Comparison of ENCODE assay signal across 8 cellular contexts in the genomic region with DNA sequence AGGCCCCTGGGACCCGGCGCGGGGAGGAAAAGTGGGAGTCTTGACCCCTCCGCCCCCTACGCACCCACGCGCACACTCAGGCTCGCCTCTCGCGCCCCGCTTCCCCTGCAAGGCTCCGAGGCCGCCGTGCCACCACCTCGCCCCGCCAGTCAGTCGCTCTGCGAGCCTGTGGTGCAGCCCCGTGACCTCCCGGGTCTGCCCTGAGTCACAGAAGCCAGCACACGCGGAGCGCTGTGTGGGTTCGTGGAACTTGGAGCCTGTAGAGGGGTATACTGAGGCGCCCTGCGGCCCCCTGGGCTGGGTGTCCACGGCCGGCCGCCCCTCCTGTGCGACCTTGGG. TPM values are rescaled to one million over a fixed set of nuclear protein-coding genes. Genes with fewer than 3 reads are reported as not detected.
DNase-seq lines count a peak whose midpoint lies in the region; ATAC-seq and TF ChIP-seq lines count a peak whose summit lies in the region.

No MANE protein-coding gene starts in this region.

- intact Hi-C loops in vagina (cut with DNase I), result no loop called here

- no peak for TF ChIP-seq CTCF in SU-DHL-6 (IDR thresholded peaks at IDR 0.05; ENCODE audit: insufficient read depth, low read length, poor library complexity, severe bottlenecking)
- TF ChIP-seq CTCF in vagina (IDR thresholded peaks at IDR 0.05), result no peak

- no peaks in the 10 kb centered on the region for H3K36me3 Mint-ChIP-seq in central memory CD8-positive, alpha-beta T cell (ENCODE audit: insufficient read depth)

- H3F3A ChIP-seq in SU-DHL-6 (ENCODE audit: insufficient read depth), result no peaks in the 10 kb centered on the region

- DNase-seq in central memory CD8-positive, alpha-beta T cell (ENCODE audit: low spot score in 2 of 2), result peak; percentile 26 to 32
- DNase-seq in vagina (ENCODE audit: extremely low spot score in 2 of 2), result no peak
- DNase-seq in inferior parietal cortex (ENCODE audit: extremely low spot score), result no peak
- DNase-seq in NCI-H2171 (lab: John Stamatoyannopoulos, UW), result no peak

- H3K27ac ChIP-seq in BLaER1 (peak overlapping the region; percentile 81), SU-DHL-6 (ENCODE audit: low read depth, low read length) (no peak overlapping the region), vagina (peak overlapping the region; percentile 91)

- H3K36me3 ChIP-seq in BLaER1 (no peaks in the 10 kb centered on the region), SU-DHL-6 (ENCODE audit: low read length) (no peaks in the 10 kb centered on the region), mucosa of stomach (ENCODE audit: control insufficient read depth, insufficient read depth, low read length) (no peaks in the 10 kb centered on the region), vagina (no peaks in the 10 kb centered on the region)

- H3K9ac ChIP-seq in BLaER1 (peak overlapping the region; percentile 77), SU-DHL-6 (ENCODE audit: low read length) (no peak overlapping the region), mucosa of stomach (ENCODE audit: low read length) (peak overlapping the region; percentile 44)

- H2AFZ ChIP-seq in SU-DHL-6 (ENCODE audit: low read depth, low read length, severe bottlenecking), result no peak overlapping the region

- H4K20me1 ChIP-seq in BLaER1, result no peaks in the 10 kb centered on the region
- H4K20me1 ChIP-seq in SU-DHL-6 (ENCODE audit: low read depth, low read length), result no peaks in the 10 kb centered on the region

- no peaks in the 10 kb centered on the region for H3K9me2 ChIP-seq in SU-DHL-6 (replicated peaks; ENCODE audit: insufficient read depth, low read length)

- TF ChIP-seq POLR2A in vagina (IDR thresholded peaks at IDR 0.05), result no peak

- no peaks in the 10 kb centered on the region for H3K9me3 Mint-ChIP-seq in central memory CD8-positive, alpha-beta T cell

- H3K79me2 ChIP-seq in SU-DHL-6 (ENCODE audit: insufficient read depth, low read length), result no peaks in the 10 kb centered on the region

- H3K27me3 Mint-ChIP-seq in central memory CD8-positive, alpha-beta T cell, result no peaks in the 10 kb centered on the region

- peak overlapping the region; percentile 70 for H3K4me3 Mint-ChIP-seq in central memory CD8-positive, alpha-beta T cell

- H3K4me1 ChIP-seq in BLaER1, result peaks cover 69% of the 10 kb centered on the region
- peaks cover 45% of the 10 kb centered on the region for H3K4me1 ChIP-seq in mucosa of stomach (ENCODE audit: control insufficient read depth, insufficient read depth, low read length)
- peaks cover 70% of the 10 kb centered on the region for H3K4me1 ChIP-seq in vagina

- peaks cover 29% of the 10 kb centered on the region for H3K4me1 Mint-ChIP-seq in central memory CD8-positive, alpha-beta T cell

- peaks cover 15% of the 10 kb centered on the region for H3K27me3 ChIP-seq in BLaER1
- no peaks in the 10 kb centered on the region for H3K27me3 ChIP-seq in SU-DHL-6 (ENCODE audit: low read length)
- H3K27me3 ChIP-seq in mucosa of stomach (ENCODE audit: control insufficient read depth, insufficient read depth, low read length), result no peaks in the 10 kb centered on the region
- H3K27me3 ChIP-seq in vagina, result no peaks in the 10 kb centered on the region

- H3K27ac Mint-ChIP-seq in central memory CD8-positive, alpha-beta T cell (ENCODE audit: low read depth), result no peak overlapping the region

- peak; percentile 33 for ATAC-seq in central memory CD8-positive, alpha-beta T cell (replicated peaks; ENCODE audit: extremely low read depth, poor library complexity, severe bottlenecking)
- ATAC-seq in GM18909 (IDR thresholded peaks at IDR 0.05; ENCODE audit: poor library complexity, unreplicated experiment), result no peak

- peak overlapping the region; percentile 71 for H3K4me3 ChIP-seq in BLaER1
- no peak overlapping the region for H3K4me3 ChIP-seq in SU-DHL-6 (ENCODE audit: insufficient read depth, low read length, poor library complexity, severe bottlenecking)
- no peak overlapping the region for H3K4me3 ChIP-seq in mucosa of stomach (ENCODE audit: low read length)
- peak overlapping the region; percentile 78 to 82 for H3K4me3 ChIP-seq in vagina

- H3K9me3 ChIP-seq in BLaER1 (no peaks in the 10 kb centered on the region), SU-DHL-6 (ENCODE audit: insufficient read depth, low read length) (no peaks in the 10 kb centered on the region), mucosa of stomach (ENCODE audit: control insufficient read depth, low read length) (no peaks in the 10 kb centered on the region), vagina (no peaks in the 10 kb centered on the region)

- H3K4me2 ChIP-seq in BLaER1 (peak overlapping the region; percentile 100), SU-DHL-6 (ENCODE audit: low read depth, low read length, poor library complexity, severe bottlenecking) (peak overlapping the region; percentile 51)

RNA-seq across cellular contexts. Expression of a gene that starts 0.4 kb away (rescaled TPM):
- total RNA-seq in vagina, result 134 TPM

RNA-seq across cellular contexts. Expression of a gene that starts 7.3 kb away (rescaled TPM):
- total RNA-seq in vagina, result 0.74 TPM

RNA-seq across cellular contexts. Expression of a gene that starts 23.8 kb away (rescaled TPM):
- not detected for total RNA-seq in vagina

Comparison
In these comparisons a context has a peak if more than half of its experiments do, and no peak if none do; other contexts are left out.
1. H3K4me3 ChIP-seq: peak in BLaER1 (single experiment) and vagina (2 of 2); none in SU-DHL-6 (single experiment) and mucosa of stomach (single experiment).
2. DNase-seq: peak in central memory CD8-positive, alpha-beta T cell (2 of 2); none in vagina (0 of 2), inferior parietal cortex (single experiment) and NCI-H2171 (single experiment).